ENCODE assay signal across 22 cellular contexts in genomic region chr10:103080891-103081581, GRCh38.
DNase-seq lines count a peak whose midpoint lies in the region; ATAC-seq, FAIRE-seq and TF ChIP-seq lines count a peak whose summit lies in the region.
"Had no signal": no experiment of that assay in that cellular context is flagged by ENCODE, and none has a peak within 500 bp of the region (broad histone marks: within the 10 kb centered on the region; RNA-seq: fewer than 3 reads in every experiment).

No MANE protein-coding gene starts in this region.

- H3K27me3 Mint-ChIP-seq in activated CD4-positive, alpha-beta T cell treated with anti-CD3 and anti-CD28 coated beads for 36 hours, result no peaks in the 10 kb centered on the region
- no peaks in the 10 kb centered on the region for H3K27me3 Mint-ChIP-seq in osteocyte (ENCODE audit: unreplicated experiment)

- H3K9me3 ChIP-seq in tibial nerve, result no peaks in the 10 kb centered on the region
- H3K9me3 ChIP-seq: adrenal gland, SJCRH30, stomach had no signal

- H3K4me1 Mint-ChIP-seq in activated CD4-positive, alpha-beta T cell treated with anti-CD3 and anti-CD28 coated beads for 36 hours, result no peaks in the 10 kb centered on the region
- peaks cover 7% of the 10 kb centered on the region for H3K4me1 Mint-ChIP-seq in osteocyte (ENCODE audit: unreplicated experiment)
- H3K4me1 Mint-ChIP-seq: CD14-positive monocyte, mesothelial cell of epicardium had no signal

- no peak for TF ChIP-seq CTCF in bronchial epithelial cell (IDR thresholded peaks at IDR 0.05; ENCODE audit: insufficient read depth, low read length, severe bottlenecking)
- no peak for TF ChIP-seq CTCF in osteocyte (IDR thresholded peaks at IDR 0.05)
- TF ChIP-seq CTCF in tibial nerve (IDR thresholded peaks at IDR 0.05), result no peak

- WGBS in tibial nerve, 2 donors, result 85 to 95% methylated on average over 3 to 4 of the region's 4 CpGs

- H3K27ac ChIP-seq in tibial nerve, result no peak overlapping the region
- H3K27ac ChIP-seq: adrenal gland, SJCRH30, stomach had no signal

- H3K4me3 Mint-ChIP-seq in activated CD4-positive, alpha-beta T cell treated with anti-CD3 and anti-CD28 coated beads for 36 hours, result no peak overlapping the region
- no peak overlapping the region for H3K4me3 Mint-ChIP-seq in osteocyte (ENCODE audit: unreplicated experiment)
- H3K4me3 Mint-ChIP-seq: activated T-cell treated with anti-CD3 and anti-CD28 coated beads, Interleukin-2, amount 50 U/mL, for 4 hours; CD14-positive monocyte; mesothelial cell of epicardium; neural crest cell had no signal

- no peak for TF ChIP-seq EP300 in tibial nerve (IDR thresholded peaks at IDR 0.05)

- peak; percentile 12 for ATAC-seq in activated CD4-positive, alpha-beta T cell treated with anti-CD3 and anti-CD28 coated beads for 36 hours

- no peak for TF ChIP-seq POLR2A in tibial nerve (IDR thresholded peaks at IDR 0.05)

- POLR2A ChIA-PET in activated CD4-positive, alpha-beta T cell treated with anti-CD3 and anti-CD28 coated beads for 36 hours (lab: Charles Lee), result interaction anchor here (0.7 kb wide), 1 partner anchor 295 kb away, joined by 3 read pairs; no protein-coding TSS in a partner anchor

- intact Hi-C loops in activated CD4-positive, alpha-beta T cell treated with anti-CD3 and anti-CD28 coated beads for 36 hours (cut with DNase I, micrococcal nuclease), result loop anchor here in 1 of 2 experiments (5.0 kb wide), 1 partner anchor 161 kb away; no protein-coding TSS in a partner anchor

- H3K4me1 ChIP-seq in tibial nerve, result no peaks in the 10 kb centered on the region
- H3K4me1 ChIP-seq: adrenal gland, SJCRH30, stomach had no signal

- CTCF ChIA-PET in activated CD4-positive, alpha-beta T cell treated with anti-CD3 and anti-CD28 coated beads for 36 hours (lab: Charles Lee), result interaction anchor here (0.6 to 1.0 kb wide), 2 partner anchors 14 to 29 kb away, joined by 3 to 4 read pairs; no protein-coding TSS in a partner anchor

- peaks cover 3% of the 10 kb centered on the region for H3K36me3 Mint-ChIP-seq in activated CD4-positive, alpha-beta T cell treated with anti-CD3 and anti-CD28 coated beads for 36 hours (ENCODE audit: low read depth)
- peaks cover 31% of the 10 kb centered on the region for H3K36me3 Mint-ChIP-seq in osteocyte (ENCODE audit: unreplicated experiment)

- DNase-seq in activated CD4-positive, alpha-beta T cell treated with anti-CD3 and anti-CD28 coated beads for 36 hours, result no peak
- DNase-seq in activated CD4-positive, alpha-beta T cell treated with anti-CD3 and anti-CD28 coated beads, Interleukin-2, amount 50 U/mL, for 4 hours, result no peak
- peak; percentile 17 for DNase-seq in HPDE6-E6E7 (ENCODE audit: extremely low spot score)
- DNase-seq in bronchial epithelial cell (ENCODE audit: low read depth), result peak; percentile 30
- DNase-seq in osteocyte (ENCODE audit: extremely low spot score, unreplicated experiment), result peak; percentile 54
- DNase-seq in tibial nerve (ENCODE audit: low spot score in 2 of 2), result no peak
- DNase-seq in MV-4-11 (lab: John Stamatoyannopoulos, UW), result no peak
- DNase-seq in activated gamma-delta T cell (lab: John Stamatoyannopoulos, UW), result no peak
- DNase-seq: activated CD4-positive, alpha-beta T cell treated with anti-CD3 and anti-CD28 coated beads for 4 hours; activated T-cell treated with anti-CD3 and anti-CD28 coated beads, Interleukin-2, amount 50 U/mL, for 4 hours; adrenal gland; central memory CD4-positive, alpha-beta T cell; DMS79; HCEC 1CT; hippocampal formation; NCI-H1930; SJCRH30; stomach had no signal

- FAIRE-seq in bronchial epithelial cell (lab: Jason Lieb, UNC), result no peak
- FAIRE-seq: A204.1 had no signal

- H3K27me3 ChIP-seq in bronchial epithelial cell (ENCODE audit: control insufficient read depth, insufficient read depth, low read length) (no peaks in the 10 kb centered on the region), tibial nerve (no peaks in the 10 kb centered on the region)
- H3K27me3 ChIP-seq: adrenal gland, SJCRH30, stomach had no signal

- no peak overlapping the region for H3K27ac Mint-ChIP-seq in activated CD4-positive, alpha-beta T cell treated with anti-CD3 and anti-CD28 coated beads for 36 hours
- no peak overlapping the region for H3K27ac Mint-ChIP-seq in osteocyte (ENCODE audit: unreplicated experiment)
- H3K27ac Mint-ChIP-seq: mesothelial cell of epicardium had no signal

- H3K9me3 Mint-ChIP-seq in activated CD4-positive, alpha-beta T cell treated with anti-CD3 and anti-CD28 coated beads for 36 hours (ENCODE audit: low read depth), result no peaks in the 10 kb centered on the region
- no peaks in the 10 kb centered on the region for H3K9me3 Mint-ChIP-seq in osteocyte (ENCODE audit: unreplicated experiment)
- H3K9me3 Mint-ChIP-seq: activated T-cell treated with anti-CD3 and anti-CD28 coated beads, Interleukin-2, amount 50 U/mL, for 4 hours; CD14-positive monocyte; mesothelial cell of epicardium; neural crest cell had no signal

- H3K4me3 ChIP-seq in bronchial epithelial cell (ENCODE audit: low read depth, low read length), result no peak overlapping the region
- no peak overlapping the region for H3K4me3 ChIP-seq in tibial nerve
- H3K4me3 ChIP-seq: adrenal gland, SJCRH30, stomach had no signal

- H3K36me3 ChIP-seq in bronchial epithelial cell (ENCODE audit: control insufficient read depth, insufficient read depth, low read length) (peaks cover 1% of the 10 kb centered on the region), tibial nerve (peaks cover 0 to 93% (median 0%) of the 10 kb centered on the region in 3 donors)

Comparison
In these comparisons a context has a peak if more than half of its experiments do, and no peak if none do; other contexts are left out.
1. DNase-seq: peak in HPDE6-E6E7 (single experiment), bronchial epithelial cell (single experiment) and osteocyte (single experiment); none in activated CD4-positive, alpha-beta T cell treated with anti-CD3 and anti-CD28 coated beads for 36 hours (single experiment), activated CD4-positive, alpha-beta T cell treated with anti-CD3 and anti-CD28 coated beads, Interleukin-2, amount 50 U/mL, for 4 hours (0 of 2), tibial nerve (0 of 2), MV-4-11 (single experiment) and activated gamma-delta T cell (single experiment).